In genomic region chr2:222655406-222655747, GRCh38 we compare ENCODE assay signal across 8 cellular contexts. TPM values are rescaled to one million over a fixed set of nuclear protein-coding genes. Genes with fewer than 3 reads are reported as not detected.
DNase-seq lines count a peak whose midpoint lies in the region; ATAC-seq and TF ChIP-seq lines count a peak whose summit lies in the region.

No MANE protein-coding gene starts in this region.

- H4K20me1 ChIP-seq in PC-3 (ENCODE audit: low read length): peaks cover 23% of the 10 kb centered on the region; the same call in 1 of the 2 replicates

- H3K4me2 ChIP-seq in PC-3 (ENCODE audit: low read length): peak overlapping the region; percentile 98

- H3K36me3 ChIP-seq in ACC112 (ENCODE audit: insufficient read depth, low read length): peaks cover 5% of the 10 kb centered on the region; the same call in 1 of the 2 replicates
- no peaks in the 10 kb centered on the region; the same call in 1 of the 2 replicates for H3K36me3 ChIP-seq in PC-3 (ENCODE audit: low read depth, low read length)
- H3K36me3 ChIP-seq in mucosa of stomach (ENCODE audit: control insufficient read depth, insufficient read depth, low read length): no peaks in the 10 kb centered on the region

- CTCF ChIA-PET in PC-3 (lab: Charles Lee): no interaction called here

- H2AFZ ChIP-seq in ACC112 (ENCODE audit: low read length, unreplicated experiment) (peak overlapping the region; percentile 75), PC-3 (ENCODE audit: low read length) (peak overlapping the region; percentile 97)

- H3K4me3 ChIP-seq in ACC112 (ENCODE audit: low read depth, low read length) (peak overlapping the region; percentile 91), PC-3 (ENCODE audit: low read length) (peak overlapping the region; percentile 97), mucosa of stomach (ENCODE audit: low read length) (peak overlapping the region; percentile 95)

- BruUV-seq in PC-3 (replicated peaks; lab: Mats Ljungman, UMichigan): TSS peak; percentile 79

- H3K9me3 ChIP-seq in PC-3 (ENCODE audit: low read length) (no peaks in the 10 kb centered on the region), mucosa of stomach (ENCODE audit: control insufficient read depth, low read length) (no peaks in the 10 kb centered on the region)

- H3K79me2 ChIP-seq in ACC112 (ENCODE audit: control insufficient read depth, insufficient read depth, low read length, unreplicated experiment) (peaks cover 60% of the 10 kb centered on the region), PC-3 (ENCODE audit: low read length) (peaks cover 66% of the 10 kb centered on the region)

- no peaks in the 10 kb centered on the region for H3K9me2 ChIP-seq in PC-3 (replicated peaks; ENCODE audit: low read length)

- no peaks in the 10 kb centered on the region for H3K27me3 ChIP-seq in ACC112 (ENCODE audit: insufficient read depth, low read length)
- H3K27me3 ChIP-seq in PC-3 (ENCODE audit: low read length): no peaks in the 10 kb centered on the region
- no peaks in the 10 kb centered on the region for H3K27me3 ChIP-seq in mucosa of stomach (ENCODE audit: control insufficient read depth, insufficient read depth, low read length)

- H3K4me1 ChIP-seq in ACC112 (ENCODE audit: control insufficient read depth, insufficient read depth, low read length, unreplicated experiment): peaks cover 27% of the 10 kb centered on the region
- peaks cover 30% of the 10 kb centered on the region for H3K4me1 ChIP-seq in PC-3 (ENCODE audit: insufficient read depth, low read length)
- peaks cover 32% of the 10 kb centered on the region for H3K4me1 ChIP-seq in mucosa of stomach (ENCODE audit: control insufficient read depth, insufficient read depth, low read length)

- POLR2A ChIA-PET in PC-3 (lab: Charles Lee; ENCODE audit: unreplicated experiment): no interaction called here

- peak; percentile 13 for DNase-seq in PC-3
- peak; percentile 47 to 64 for DNase-seq in dermis microvascular lymphatic vessel endothelial cell (ENCODE audit: low read depth in 2 of 2)
- DNase-seq in occipital lobe (lab: John Stamatoyannopoulos, UW): no peak
- DNase-seq in activated CD8-positive, alpha-beta memory T cell treated with anti-CD3 and anti-CD28 coated beads, Interleukin-2, amount 50 U/mL, for 4 hours: no peak

- ATAC-seq in GM18519 (IDR thresholded peaks at IDR 0.05; ENCODE audit: low FRiP score, unreplicated experiment) (peak; percentile 7), HG03139 (IDR thresholded peaks at IDR 0.05; ENCODE audit: unreplicated experiment) (peak; percentile 11), PC-3 (peak; percentile 14)

- peak overlapping the region; percentile 93 for H3K27ac ChIP-seq in ACC112 (ENCODE audit: low read depth, low read length)
- H3K27ac ChIP-seq in PC-3 (ENCODE audit: low read length): peak overlapping the region; percentile 91

- no peak for TF ChIP-seq CTCF in PC-3 (conservative IDR thresholded peaks at IDR 0.05; ENCODE audit: low read depth, low read length)

- intact Hi-C loops in PC-3 (cut with micrococcal nuclease): no loop called here

- H3K9ac ChIP-seq in PC-3 (ENCODE audit: low read length) (peak overlapping the region; percentile 100), mucosa of stomach (ENCODE audit: low read length) (peak overlapping the region; percentile 87)

- H3F3A ChIP-seq in PC-3 (ENCODE audit: low read length, unreplicated experiment): no peaks in the 10 kb centered on the region

RNA-seq across cellular contexts. Expression of gene FARSB, which starts 0.5 kb away (rescaled TPM):
- total RNA-seq in PC-3 (2014; rRNA removed): 32.9 and 36.3 TPM in 2 replicates
- total RNA-seq in dermis microvascular lymphatic vessel endothelial cell: 8.2 and 9.6 TPM in 2 replicates
- 33.8 TPM for total RNA-seq in occipital lobe

RNA-seq across cellular contexts. Expression of gene MOGAT1, which starts 16.1 kb away (rescaled TPM):
- total RNA-seq in PC-3 (2014; rRNA removed) (not detected in 2 replicates), dermis microvascular lymphatic vessel endothelial cell (not detected in 2 replicates), occipital lobe (not detected)

Comparison
In these comparisons a context has a peak if more than half of its experiments do, and no peak if none do; other contexts are left out.
1. DNase-seq: peak in PC-3 (single experiment) and dermis microvascular lymphatic vessel endothelial cell (2 of 2); none in occipital lobe (single experiment) and activated CD8-positive, alpha-beta memory T cell treated with anti-CD3 and anti-CD28 coated beads, Interleukin-2, amount 50 U/mL, for 4 hours (single experiment).
2. Peak in every context shown above with its lines, with median percentiles within 50 percentile points of each other: H3K4me3 ChIP-seq and ATAC-seq.